In the genomic region with DNA sequence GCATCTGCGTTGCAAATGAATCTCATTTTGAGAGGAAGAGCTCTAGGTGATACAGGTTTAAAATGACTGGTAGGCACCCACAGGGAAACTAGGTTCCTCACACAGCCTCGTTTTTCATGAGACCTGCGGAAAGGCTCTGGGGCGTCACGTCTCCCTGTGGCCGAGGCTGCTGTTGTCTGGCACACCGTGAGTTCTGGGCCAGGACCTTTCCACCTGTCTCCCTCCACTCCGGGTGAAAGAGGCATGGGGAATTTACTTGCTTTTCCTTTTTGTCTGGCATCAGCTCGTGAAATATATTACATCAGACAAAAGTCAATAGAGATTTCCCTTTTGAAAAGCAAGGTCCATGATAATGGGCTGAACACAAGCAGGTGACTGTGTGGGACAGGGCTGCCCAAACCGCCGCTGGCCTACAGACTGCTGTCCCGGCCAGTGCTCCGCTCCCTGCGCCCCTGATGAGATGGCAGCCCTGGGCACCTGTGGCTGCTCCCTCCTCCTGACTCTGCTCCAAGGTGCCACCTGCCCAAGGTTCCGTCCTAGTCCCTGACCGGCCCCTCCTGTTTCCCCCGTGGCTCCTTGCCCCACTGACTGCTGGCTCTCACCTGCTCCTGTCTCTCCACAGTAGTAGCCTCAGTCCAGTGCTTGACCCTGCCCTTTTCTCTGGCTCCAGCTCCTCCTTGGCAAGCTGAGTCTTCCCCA, we compare ENCODE assay signal across 22 cellular contexts.
DNase-seq lines count a peak whose midpoint lies in the region; ATAC-seq and TF ChIP-seq lines count a peak whose summit lies in the region.
"Had no signal": no experiment of that assay in that cellular context is flagged by ENCODE, and none has a peak within 500 bp of the region (broad histone marks: within the 10 kb centered on the region; RNA-seq: fewer than 3 reads in every experiment).

No MANE protein-coding gene starts in this region.

- no peak overlapping the region for H3K4ac ChIP-seq in mesenchymal stem cell (ENCODE audit: low read depth in 1 of 2, low read length in 2 of 2)

- DNase-seq in activated effector memory CD4-positive, alpha-beta T cell treated with anti-CD3 and anti-CD28 coated beads, Interleukin-2, amount 50 U/mL, for 16 hours, result peak; percentile 33
- DNase-seq in activated effector memory CD4-positive, alpha-beta T cell treated with Interleukin-2 at 50 U/mL for 16 hours, result no peak
- DNase-seq in chondrocyte (ENCODE audit: low spot score) (peak; percentile 77), mesenchymal stem cell (no peak), tibial artery (peak; percentile 4 to 52), NCI-H146 treated with DMSO at 0.1 percent for 48 hours (lab: John Stamatoyannopoulos, UW; ENCODE audit: unreplicated experiment) (no peak)
- DNase-seq: activated CD4-positive, alpha-beta T cell treated with anti-CD3 and anti-CD28 coated beads, Interleukin-2, amount 50 U/mL, for 1 hour; activated naive CD4-positive, alpha-beta T cell treated with anti-CD3 and anti-CD28 coated beads for 36 hours; activated T-cell treated with anti-CD3 and anti-CD28 coated beads for 4 hours; Calu3; GM23248; NCI-H1048; NCI-H2081; NCI-H524; nephron progenitor cell; SIG-M5; trophoblast cell had no signal

- H3K4me3 Mint-ChIP-seq in chondrocyte (ENCODE audit: unreplicated experiment), result no peak overlapping the region
- H3K4me3 Mint-ChIP-seq: activated naive CD4-positive, alpha-beta T cell treated with anti-CD3 and anti-CD28 coated beads for 36 hours; memory B cell; nephron progenitor cell; stimulated activated memory B cell treated with anti-CD40 and anti-IgM and Interleukin-4, amounts not matched to agents 10 μg/mL and 1 μg/mL and 100 μg/mL, for 72 hours had no signal

- H3K9me3 ChIP-seq in mesenchymal stem cell (ENCODE audit: control insufficient read depth, low read length) (no peaks in the 10 kb centered on the region), tibial artery (no peaks in the 10 kb centered on the region)
- H3K9me3 ChIP-seq: A549 had no signal

- no peak overlapping the region for H3K4me2 ChIP-seq in mesenchymal stem cell (ENCODE audit: low read length, poor library complexity, severe bottlenecking)
- H3K4me2 ChIP-seq: A549 had no signal

- no peak overlapping the region for H3K27ac Mint-ChIP-seq in chondrocyte (ENCODE audit: unreplicated experiment)
- H3K27ac Mint-ChIP-seq: activated naive CD4-positive, alpha-beta T cell treated with anti-CD3 and anti-CD28 coated beads for 36 hours; memory B cell; nephron progenitor cell; stimulated activated memory B cell treated with anti-CD40 and anti-IgM and Interleukin-4, amounts not matched to agents 10 μg/mL and 1 μg/mL and 100 μg/mL, for 72 hours had no signal

- no peak for TF ChIP-seq CTCF in chondrocyte (IDR thresholded peaks at IDR 0.05)
- TF ChIP-seq CTCF in tibial artery (IDR thresholded peaks at IDR 0.05), result no peak

- H3K9me3 Mint-ChIP-seq in chondrocyte (ENCODE audit: low read depth), result no peaks in the 10 kb centered on the region
- H3K9me3 Mint-ChIP-seq: activated naive CD4-positive, alpha-beta T cell treated with anti-CD3 and anti-CD28 coated beads for 36 hours; memory B cell; stimulated activated memory B cell treated with anti-CD40 and anti-IgM and Interleukin-4, amounts not matched to agents 10 μg/mL and 1 μg/mL and 100 μg/mL, for 72 hours had no signal

- no peak overlapping the region for H2BK15ac ChIP-seq in mesenchymal stem cell (ENCODE audit: low read depth, poor library complexity, severe bottlenecking)

- H3K27me3 Mint-ChIP-seq in chondrocyte (ENCODE audit: low read depth), result no peaks in the 10 kb centered on the region
- H3K27me3 Mint-ChIP-seq: memory B cell; stimulated activated memory B cell treated with anti-CD40 and anti-IgM and Interleukin-4, amounts not matched to agents 10 μg/mL and 1 μg/mL and 100 μg/mL, for 72 hours had no signal

- H3K27ac ChIP-seq in mesenchymal stem cell (ENCODE audit: low read length, poor library complexity, severe bottlenecking) (no peak overlapping the region), tibial artery (no peak overlapping the region)
- H3K27ac ChIP-seq: A549, GM23248 had no signal

- no peak overlapping the region for H3K18ac ChIP-seq in mesenchymal stem cell (ENCODE audit: low read depth in 1 of 2, low read length in 2 of 2)

- no peak overlapping the region for H2BK120ac ChIP-seq in mesenchymal stem cell (ENCODE audit: low read depth, low read length)

- H3K23ac ChIP-seq in mesenchymal stem cell (ENCODE audit: low read length in 2 of 2), result no peak overlapping the region

- peaks cover 6% of the 10 kb centered on the region for H3K36me3 Mint-ChIP-seq in chondrocyte (ENCODE audit: low read depth)

- no peak overlapping the region for H2AFZ ChIP-seq in mesenchymal stem cell (ENCODE audit: low read depth, low read length)
- H2AFZ ChIP-seq: GM23248 had no signal

- WGBS in mesenchymal stem cell, result 94% methylated on average over 16 of the region's 17 CpGs

- H2BK5ac ChIP-seq in mesenchymal stem cell (ENCODE audit: low read depth, low read length, poor library complexity, severe bottlenecking), result no peak overlapping the region

- H2AK5ac ChIP-seq in mesenchymal stem cell (ENCODE audit: low read length, severe bottlenecking), result no peak overlapping the region

- H4K91ac ChIP-seq in mesenchymal stem cell (ENCODE audit: low read length), result peak overlapping the region; percentile 58

- no peak overlapping the region for H4K8ac ChIP-seq in mesenchymal stem cell (ENCODE audit: low read length)

- intact Hi-C loops in tibial artery (cut with DNase I; ENCODE audit: low total_unique reads), result no loop called here

- no peaks in the 10 kb centered on the region for H3K4me1 Mint-ChIP-seq in chondrocyte (ENCODE audit: low read depth)
- H3K4me1 Mint-ChIP-seq: nephron progenitor cell had no signal

- H3K9ac ChIP-seq in mesenchymal stem cell (ENCODE audit: low read length), result no peak overlapping the region
- H3K9ac ChIP-seq: GM23248 had no signal

- peak overlapping the region in 1 of 2 experiments; percentile 11 for H3K14ac ChIP-seq in mesenchymal stem cell (ENCODE audit: low read length in 2 of 2)

- peaks cover 3 to 18% of the 10 kb centered on the region in 2 experiments for H3K36me3 ChIP-seq in mesenchymal stem cell (ENCODE audit: control insufficient read depth in 1 of 2, insufficient read depth in 2 of 2, low read depth in 1 of 2, low read length in 2 of 2)
- H3K36me3 ChIP-seq in tibial artery, result peaks cover 0 to 5% (median 0%) of the 10 kb centered on the region in 3 donors

- H2BK12ac ChIP-seq in mesenchymal stem cell (ENCODE audit: low read length in 2 of 2), result no peak overlapping the region

- H3K79me1 ChIP-seq in mesenchymal stem cell (replicated peaks; ENCODE audit: low read length, poor library complexity, severe bottlenecking), result peaks cover 38% of the 10 kb centered on the region

- no peaks in the 10 kb centered on the region for H3K27me3 ChIP-seq in mesenchymal stem cell (ENCODE audit: control insufficient read depth in 1 of 2, insufficient read depth in 1 of 2, low read length in 2 of 2)
- H3K27me3 ChIP-seq in tibial artery, result no peaks in the 10 kb centered on the region

- H3K4me3 ChIP-seq in mesenchymal stem cell (ENCODE audit: insufficient read depth in 1 of 2, low read depth in 1 of 2, low read length in 2 of 2) (no peak overlapping the region), tibial artery (no peak overlapping the region)
- H3K4me3 ChIP-seq: A549, GM23248 had no signal

- peaks cover 9% of the 10 kb centered on the region for H3K4me1 ChIP-seq in mesenchymal stem cell (ENCODE audit: control insufficient read depth, insufficient read depth, low read depth, low read length)
- H3K4me1 ChIP-seq in tibial artery, result peaks cover 0 to 7% (median 0%) of the 10 kb centered on the region in 4 donors
- H3K4me1 ChIP-seq: A549 had no signal

- no peak for ATAC-seq in GM19455 (IDR thresholded peaks at IDR 0.05; ENCODE audit: unreplicated experiment)
- no peak for ATAC-seq in activated CD4-positive, CD25-positive, alpha-beta regulatory T cell treated with anti-CD3 and anti-CD28 coated beads, Interleukin-2, amount 50 U/mL, for 24 hours
- ATAC-seq: stimulated activated memory B cell treated with anti-CD40 and anti-IgM and Interleukin-4, amounts not matched to agents 10 μg/mL and 1 μg/mL and 100 μg/mL, for 72 hours had no signal

Comparison
In these comparisons a context has a peak if more than half of its experiments do, and no peak if none do; other contexts are left out.
1. DNase-seq: peak in activated effector memory CD4-positive, alpha-beta T cell treated with anti-CD3 and anti-CD28 coated beads, Interleukin-2, amount 50 U/mL, for 16 hours (single experiment), chondrocyte (single experiment) and tibial artery (2 of 2); none in activated effector memory CD4-positive, alpha-beta T cell treated with Interleukin-2 at 50 U/mL for 16 hours (single experiment), mesenchymal stem cell (single experiment) and NCI-H146 treated with DMSO at 0.1 percent for 48 hours (single experiment).